8 cellular contexts compared by ENCODE assay signal in the genomic region with DNA sequence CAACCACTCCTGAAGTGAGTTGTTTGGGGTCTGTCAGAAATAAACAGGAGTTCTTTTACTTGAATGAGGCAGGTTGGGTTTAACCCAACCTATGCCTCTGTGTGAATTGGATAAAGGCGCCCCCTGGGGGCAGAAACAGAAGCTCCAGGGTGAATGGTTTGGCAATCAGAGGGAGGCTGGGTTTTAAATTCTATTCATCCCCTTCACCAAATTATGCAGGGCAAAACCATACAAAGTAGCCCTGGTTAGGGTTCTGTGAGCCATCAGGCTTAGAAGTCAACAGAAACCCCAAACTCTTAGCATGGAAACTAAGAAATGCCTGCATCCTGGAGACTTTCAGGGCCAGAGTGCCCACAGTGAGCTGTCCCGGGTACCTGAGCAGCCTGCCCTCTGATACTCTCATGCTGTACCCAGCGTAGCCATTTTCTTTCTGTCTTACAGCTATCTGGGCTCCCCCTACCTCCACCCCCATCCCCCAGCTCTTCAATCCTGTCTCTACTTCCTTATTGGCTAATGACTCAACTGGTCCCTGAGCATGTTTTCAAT.
DNase-seq lines count a peak whose midpoint lies in the region; ATAC-seq and TF ChIP-seq lines count a peak whose summit lies in the region.

No MANE protein-coding gene starts in this region.

- POLR2A ChIA-PET in activated CD8-positive, alpha-beta T cell treated with anti-CD3 and anti-CD28 coated beads, Interleukin-2, amount 10 ng/mL, durations not matched to agents 7 days and 5 days (lab: Charles Lee), result no interaction called here

- no peaks in the 10 kb centered on the region for H3K4me1 Mint-ChIP-seq in Calu3 (ENCODE audit: low read depth, unreplicated experiment)
- H3K4me1 Mint-ChIP-seq in activated CD8-positive, alpha-beta T cell treated with anti-CD3 and anti-CD28 coated beads, Interleukin-2, amount 10 ng/mL, durations not matched to agents 7 days and 5 days (ENCODE audit: low read depth), result no peaks in the 10 kb centered on the region

- H2AFZ ChIP-seq in Loucy (ENCODE audit: low read length), result no peak overlapping the region

- intact Hi-C loops in Calu3 (cut with micrococcal nuclease; ENCODE audit: unreplicated experiment) (loop anchor here (5.0 kb wide), 1 partner anchor 66 kb away; no protein-coding TSS in a partner anchor), ovary (cut with DNase I) (no loop called here), aorta (cut with DNase I) (no loop called here)

- peak; percentile 77 for ATAC-seq in GM21390 (IDR thresholded peaks at IDR 0.05; ENCODE audit: unreplicated experiment)
- ATAC-seq in activated CD8-positive, alpha-beta T cell treated with anti-CD3 and anti-CD28 coated beads, Interleukin-2, amount 10 ng/mL, durations not matched to agents 7 days and 5 days, result peak; percentile 81
- no peak for ATAC-seq in aorta (ENCODE audit: low FRiP score)

- H3K9me3 ChIP-seq in Loucy (ENCODE audit: insufficient read depth, low read depth, low read length), result no peaks in the 10 kb centered on the region
- H3K9me3 ChIP-seq in ovary, result no peaks in the 10 kb centered on the region
- no peaks in the 10 kb centered on the region for H3K9me3 ChIP-seq in aorta (ENCODE audit: control insufficient read depth, low read length)

- BruUV-seq in Calu3 (replicated peaks; lab: Mats Ljungman, UMichigan), result no TSS peak

- DNase-seq in Calu3 (peak; percentile 51), erythroblast (lab: John Stamatoyannopoulos, UW) (peak; percentile 11 to 49), ovary (peak in 3 of 5 donors; percentile 20 to 54 (median 27)), aorta (peak; percentile 55 to 74), coronary artery (ENCODE audit: low spot score) (no peak)
- peak; percentile 73 for DNase-seq in activated CD8-positive, alpha-beta T cell treated with anti-CD3 and anti-CD28 coated beads, Interleukin-2, amount 10 ng/mL, durations not matched to agents 7 days and 5 days

- no peak for TF ChIP-seq EP300 in ovary (IDR thresholded peaks at IDR 0.05)

- H3K9me2 ChIP-seq in Loucy (replicated peaks; ENCODE audit: low read depth, low read length), result no peaks in the 10 kb centered on the region

- H3K27ac Mint-ChIP-seq in Calu3 (ENCODE audit: unreplicated experiment), result no peak overlapping the region
- no peak overlapping the region for H3K27ac Mint-ChIP-seq in activated CD8-positive, alpha-beta T cell treated with anti-CD3 and anti-CD28 coated beads, Interleukin-2, amount 10 ng/mL, durations not matched to agents 7 days and 5 days

- no peaks in the 10 kb centered on the region for H3F3A ChIP-seq in Loucy (ENCODE audit: low read depth)

- no peaks in the 10 kb centered on the region for H3K79me2 ChIP-seq in Loucy (ENCODE audit: insufficient read depth, low read length)

- CTCF ChIA-PET in Calu3 (lab: Charles Lee), result interaction anchor here (1.0 to 1.5 kb wide), 3 partner anchors 10 to 33 kb away, joined by 6 to 9 read pairs (median 6); no protein-coding TSS in a partner anchor
- CTCF ChIA-PET in activated CD8-positive, alpha-beta T cell treated with anti-CD3 and anti-CD28 coated beads, Interleukin-2, amount 10 ng/mL, durations not matched to agents 7 days and 5 days (lab: Charles Lee), result interaction anchor here (0.6 to 7.3 kb wide), 39 partner anchors 9 to 249 kb away, joined by 3 to 69 read pairs (median 6); no protein-coding TSS in a partner anchor

- no peaks in the 10 kb centered on the region for H3K36me3 ChIP-seq in Loucy (ENCODE audit: insufficient read depth, low read length)
- no peaks in the 10 kb centered on the region for H3K36me3 ChIP-seq in ovary
- H3K36me3 ChIP-seq in aorta (ENCODE audit: control insufficient read depth in 1 of 2, insufficient read depth in 2 of 2, low read length in 1 of 2), result no peaks in the 10 kb centered on the region

- H3K36me3 Mint-ChIP-seq in Calu3 (ENCODE audit: insufficient read depth, unreplicated experiment), result no peaks in the 10 kb centered on the region
- no peaks in the 10 kb centered on the region for H3K36me3 Mint-ChIP-seq in activated CD8-positive, alpha-beta T cell treated with anti-CD3 and anti-CD28 coated beads, Interleukin-2, amount 10 ng/mL, durations not matched to agents 7 days and 5 days (ENCODE audit: low read depth)

- TF ChIP-seq CTCF in Calu3 (IDR thresholded peaks at IDR 0.05; ENCODE audit: unreplicated experiment) (peak; percentile 84), Loucy (conservative IDR thresholded peaks at IDR 0.05; ENCODE audit: low read length) (peak; percentile 93), ovary (IDR thresholded peaks at IDR 0.05) (no peak), coronary artery (IDR thresholded peaks at IDR 0.05) (no peak)

- TF ChIP-seq POLR2A in erythroblast (IDR thresholded peaks at IDR 0.05; ENCODE audit: low read length) (no peak), ovary (IDR thresholded peaks at IDR 0.05) (no peak)

- H3K4me3 Mint-ChIP-seq in Calu3 (ENCODE audit: low read depth, unreplicated experiment), result no peak overlapping the region
- H3K4me3 Mint-ChIP-seq in activated CD8-positive, alpha-beta T cell treated with anti-CD3 and anti-CD28 coated beads, Interleukin-2, amount 10 ng/mL, durations not matched to agents 7 days and 5 days, result no peak overlapping the region

- peaks cover 16% of the 10 kb centered on the region for H3K27me3 ChIP-seq in Loucy (ENCODE audit: insufficient read depth, low read length, poor library complexity, severe bottlenecking)
- no peaks in the 10 kb centered on the region for H3K27me3 ChIP-seq in ovary
- H3K27me3 ChIP-seq in aorta (ENCODE audit: control insufficient read depth in 1 of 2, insufficient read depth in 2 of 2, low read length in 1 of 2), result no peaks in the 10 kb centered on the region

- no peak overlapping the region for H3K4me3 ChIP-seq in Loucy (ENCODE audit: low read length, poor library complexity, severe bottlenecking)
- no peak overlapping the region for H3K4me3 ChIP-seq in ovary
- H3K4me3 ChIP-seq in aorta (ENCODE audit: low read length in 2 of 2), result no peak overlapping the region
- no peak overlapping the region for H3K4me3 ChIP-seq in coronary artery

- no peak overlapping the region for H3K9ac ChIP-seq in Loucy (ENCODE audit: low read depth, low read length, poor library complexity, severe bottlenecking)

- H3K4me1 ChIP-seq in Loucy (ENCODE audit: insufficient read depth, low read length, poor library complexity, severe bottlenecking), result no peaks in the 10 kb centered on the region
- H3K4me1 ChIP-seq in ovary (ENCODE audit: insufficient read depth), result no peaks in the 10 kb centered on the region
- no peaks in the 10 kb centered on the region for H3K4me1 ChIP-seq in aorta (ENCODE audit: control insufficient read depth in 1 of 2, insufficient read depth in 2 of 2, low read length in 2 of 2)

- WGBS in ovary, 3 donors, result 49 to 62% (median 51%) methylated on average over 3 of the region's 3 CpGs
- 53% methylated on average over 3 of the region's 3 CpGs for WGBS in aorta, 2 donors

- no peak overlapping the region for H3K4me2 ChIP-seq in Loucy (ENCODE audit: low read depth, low read length, poor library complexity, severe bottlenecking)

- peaks cover 44% of the 10 kb centered on the region for H3K27me3 Mint-ChIP-seq in Calu3 (ENCODE audit: unreplicated experiment)
- peaks cover 19% of the 10 kb centered on the region for H3K27me3 Mint-ChIP-seq in activated CD8-positive, alpha-beta T cell treated with anti-CD3 and anti-CD28 coated beads, Interleukin-2, amount 10 ng/mL, durations not matched to agents 7 days and 5 days (ENCODE audit: low read depth)

- no peaks in the 10 kb centered on the region for H4K20me1 ChIP-seq in Loucy (ENCODE audit: insufficient read depth, low read length, poor library complexity, severe bottlenecking)

- H3K27ac ChIP-seq in ovary (no peak overlapping the region), aorta (ENCODE audit: low read depth in 1 of 2, low read length in 2 of 2) (no peak overlapping the region), coronary artery (no peak overlapping the region)

- H3K9me3 Mint-ChIP-seq in Calu3 (ENCODE audit: low read depth, unreplicated experiment), result no peaks in the 10 kb centered on the region
- H3K9me3 Mint-ChIP-seq in activated CD8-positive, alpha-beta T cell treated with anti-CD3 and anti-CD28 coated beads, Interleukin-2, amount 10 ng/mL, durations not matched to agents 7 days and 5 days (ENCODE audit: insufficient read depth), result no peaks in the 10 kb centered on the region

Comparison
In these comparisons a context has a peak if more than half of its experiments do, and no peak if none do; other contexts are left out.
1. CTCF ChIP-seq: peak in Calu3 (single experiment) and Loucy (single experiment); none in ovary (0 of 3) and coronary artery (single experiment).